1 cellular context compared by ENCODE assay signal in genomic region chr3:119562307-119562961, GRCh38.
TF ChIP-seq lines count a peak whose summit lies in the region.

No MANE protein-coding gene starts in this region.

TF ChIP-seq in GM12878, 131 proteins besides CTCF, POLR2A, EP300 and RAD21 (continued from another document and continues in another):
- TF ChIP-seq ATF2 (IDR thresholded peaks at IDR 0.05; ENCODE audit: low read length) (peak; percentile 99), TBL1XR1 (IDR thresholded peaks at IDR 0.05; ENCODE audit: low read depth, low read length) (0 out of 2 replicates have a peak, but pooled peaks have one; percentile 46), PAX5 (IDR thresholded peaks at IDR 0.05; ENCODE audit: borderline replicate concordance, low read depth, low read length) (no peak), MYC (IDR thresholded peaks at IDR 0.05; ENCODE audit: insufficient read depth, insufficient read length, insufficient replicate concordance, low read length, severe bottlenecking) (no peak), ZZZ3 (IDR thresholded peaks at IDR 0.05; ENCODE audit: control insufficient read depth, insufficient read length, low read depth) (no peak), FOS (IDR thresholded peaks at IDR 0.05; ENCODE audit: borderline replicate concordance, extremely low read depth, insufficient read length) (no peak), IKZF2 (IDR thresholded peaks at IDR 0.05) (peak; percentile 79 to 90; a peak in 3 of 4 replicates), SREBF2 (IDR thresholded peaks at IDR 0.05; ENCODE audit: low read length) (no peak), SMAD5 (IDR thresholded peaks at IDR 0.05; ENCODE audit: low read depth) (peak; percentile 95), BACH1 (IDR thresholded peaks at IDR 0.05; ENCODE audit: borderline replicate concordance) (peak; percentile 71; the same call in 1 of the 2 replicates), MLLT1 (IDR thresholded peaks at IDR 0.05) (peak; percentile 91), GABPA (IDR thresholded peaks at IDR 0.05; ENCODE audit: low read depth) (no peak), BCL3 (IDR thresholded peaks at IDR 0.05; ENCODE audit: borderline replicate concordance, insufficient read depth, low read depth, low read length, poor library complexity, severe bottlenecking) (peak; percentile 95), GATAD2B (conservative IDR thresholded peaks at IDR 0.05; ENCODE audit: low read depth) (peak; percentile 77; the same call in 1 of the 2 replicates), POLR2AphosphoS2 (IDR thresholded peaks at IDR 0.05; ENCODE audit: low read depth, low read length) (peak; percentile 84), IRF5 (IDR thresholded peaks at IDR 0.05; ENCODE audit: borderline replicate concordance) (no peak), NBN (IDR thresholded peaks at IDR 0.05) (peak; percentile 94), MEF2B (IDR thresholded peaks at IDR 0.05; ENCODE audit: partially characterized antibody, poor library complexity, severe bottlenecking) (peak; percentile 86), HDGF (IDR thresholded peaks at IDR 0.05) (peak; percentile 88), ELK1 (IDR thresholded peaks at IDR 0.05; ENCODE audit: low read depth, low read length) (no peak), SIN3A (IDR thresholded peaks at IDR 0.05; ENCODE audit: low read depth, low read length) (no peak), USF2 (IDR thresholded peaks at IDR 0.05; ENCODE audit: borderline replicate concordance, low read depth, low read length) (no peak), RCOR1 (conservative IDR thresholded peaks at IDR 0.05; ENCODE audit: low read depth, low read length) (no peak), SMC3 (IDR thresholded peaks at IDR 0.05; ENCODE audit: borderline replicate concordance, low read length) (peak; percentile 20; the same call in 1 of the 2 replicates), SIX5 (IDR thresholded peaks at IDR 0.05; ENCODE audit: low read depth, low read length, severe bottlenecking) (no peak), HDAC2 (IDR thresholded peaks at IDR 0.05) (no peak), E2F4 (IDR thresholded peaks at IDR 0.05; ENCODE audit: low read depth, low read length) (no peak), RBBP5 (conservative IDR thresholded peaks at IDR 0.05) (no peak), MAX (IDR thresholded peaks at IDR 0.05; ENCODE audit: low read depth, low read length) (no peak), CEBPZ (IDR thresholded peaks at IDR 0.05; ENCODE audit: low read depth, low read length) (no peak), TARDBP (IDR thresholded peaks at IDR 0.05; ENCODE audit: borderline replicate concordance) (peak; percentile 79; the same call in 1 of the 2 replicates), NR2C1 (IDR thresholded peaks at IDR 0.05) (no peak), ZNF24 (IDR thresholded peaks at IDR 0.05) (no peak; the same call in 1 of the 2 replicates), SP1 (IDR thresholded peaks at IDR 0.05; ENCODE audit: low read depth, low read length) (peak; percentile 34), PKNOX1 (IDR thresholded peaks at IDR 0.05) (peak; percentile 86), E4F1 (IDR thresholded peaks at IDR 0.05; ENCODE audit: borderline replicate concordance, partially characterized antibody) (peak; percentile 63), FOXM1 (IDR thresholded peaks at IDR 0.05; ENCODE audit: low read depth, low read length) (peak; percentile 91), HCFC1 (IDR thresholded peaks at IDR 0.05; ENCODE audit: low read length) (no peak), ZNF274 (IDR thresholded peaks at IDR 0.05; ENCODE audit: insufficient read depth, insufficient read length) (no peak), NFIC (IDR thresholded peaks at IDR 0.05; ENCODE audit: low read depth, low read length) (peak; percentile 92), CBX5 (IDR thresholded peaks at IDR 0.05; ENCODE audit: low read depth) (peak; percentile 79; the same call in 1 of the 2 replicates), NFYA (IDR thresholded peaks at IDR 0.05; ENCODE audit: borderline replicate concordance, low read depth, low read length) (no peak), CBX3 (IDR thresholded peaks at IDR 0.05; ENCODE audit: borderline replicate concordance, low read depth) (no peak), EGR1 (IDR thresholded peaks at IDR 0.05; ENCODE audit: borderline replicate concordance in 1 of 2, low read depth in 2 of 2, low read length in 2 of 2) (no peak)
